ENCODE assay signal across 8 cellular contexts in the genomic region with DNA sequence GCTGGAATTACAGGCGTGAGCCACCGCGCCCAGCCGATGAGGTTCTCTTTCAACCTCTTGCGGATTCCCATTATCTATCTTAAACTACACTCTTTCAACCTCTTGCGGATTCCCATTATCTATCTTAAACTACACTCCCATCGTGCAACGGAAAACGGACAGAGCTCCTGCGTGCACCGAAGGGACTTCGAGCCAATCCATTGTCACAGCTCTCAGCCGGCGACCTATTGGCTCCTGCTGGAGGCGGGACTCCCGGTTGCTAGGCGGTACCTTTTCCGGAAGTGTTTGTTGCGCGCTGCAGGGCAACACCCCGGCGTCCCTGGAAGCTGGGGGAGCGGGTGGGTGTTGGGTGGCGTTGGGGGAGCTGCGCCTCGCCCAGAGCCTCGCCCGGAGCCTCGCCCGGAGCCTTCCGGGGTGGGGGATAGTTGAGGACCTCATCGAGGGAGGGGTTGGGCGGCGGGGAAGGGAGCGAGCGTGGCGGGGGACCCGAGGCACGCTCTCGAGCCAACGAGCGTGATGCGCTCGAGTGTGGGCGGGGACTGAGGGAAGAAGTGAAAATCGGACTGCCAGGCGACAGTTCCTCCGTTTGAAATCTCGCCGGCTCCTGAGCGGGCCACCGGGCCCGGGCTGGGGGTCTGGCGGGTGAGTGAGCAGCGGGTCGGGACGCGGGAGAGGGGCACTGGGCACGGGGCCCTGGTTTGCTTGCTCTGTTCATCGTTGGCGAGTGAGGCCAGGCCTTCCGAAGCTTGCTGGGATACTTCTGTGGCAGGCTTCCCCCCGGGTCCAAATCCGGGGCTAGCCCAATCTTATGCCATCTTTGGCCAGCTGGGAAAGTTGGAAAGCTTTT. TPM values are rescaled to one million over a fixed set of nuclear protein-coding genes. Genes with fewer than 3 reads are reported as not detected.
DNase-seq lines count a peak whose midpoint lies in the region; ATAC-seq, FAIRE-seq and TF ChIP-seq lines count a peak whose summit lies in the region.

TSS of gene CEP164 (plus strand) at position 288 of the 847 bp plus-strand sequence. CDS start 10,733 bp downstream, outside the sequence.

- H3K27ac ChIP-seq in kidney (ENCODE audit: low read depth in 2 of 2, low read length in 2 of 2), result peak within 1 kb of the TSS; percentile 79 to 94

- intact Hi-C loops in kidney (cut with DNase I), result no loop called here

- H3K4me3 ChIP-seq in AG10803 (ENCODE audit: low read length) (peak within 1 kb of the TSS; percentile 83), kidney (ENCODE audit: low read length in 2 of 2) (peak within 1 kb of the TSS; percentile 85)

- no peaks in the 10 kb centered on the region for H3K36me3 ChIP-seq in kidney (ENCODE audit: control insufficient read depth in 1 of 2, insufficient read depth in 2 of 2, low read length in 2 of 2)

- H3K9ac ChIP-seq in kidney (ENCODE audit: low read length in 2 of 2), result peak within 1 kb of the TSS; percentile 82 to 83

- TF ChIP-seq CTCF in AG10803 (conservative IDR thresholded peaks at IDR 0.05; ENCODE audit: low read length), result no peak
- TF ChIP-seq CTCF in kidney (IDR thresholded peaks at IDR 0.05; ENCODE audit: borderline replicate concordance, extremely low read depth, insufficient read depth), result no peak

- ATAC-seq in GM19043 (IDR thresholded peaks at IDR 0.05; ENCODE audit: low read depth, unreplicated experiment) (peak; percentile 96), HG03378 (IDR thresholded peaks at IDR 0.05; ENCODE audit: unreplicated experiment) (peak; percentile 86)

- H3K4me1 ChIP-seq in kidney (ENCODE audit: control insufficient read depth in 1 of 2, insufficient read depth in 1 of 2, low read depth in 1 of 2, low read length in 2 of 2), result peaks cover 6 to 11% of the 10 kb centered on the region in 2 donors

- DNase-seq in AG10803 (ENCODE audit: low read depth), result peak; percentile 98
- DNase-seq in NCI-H460 (ENCODE audit: extremely low read depth, low read depth), result peak; percentile 93
- peak; percentile 90 for DNase-seq in activated CD4-positive, CD25-positive, alpha-beta regulatory T cell treated with anti-CD3 and anti-CD28 coated beads, Interleukin-2, amount 50 U/mL, for 72 hours
- DNase-seq in cerebellum (ENCODE audit: low spot score), result peak; percentile 99
- DNase-seq in kidney, result peak; percentile 98
- DNase-seq in stimulated activated CD4-positive, alpha-beta T cell treated with anti-CD3 and anti-CD28 coated beads, Interleukin-15, amount 100 ng/mL, for 24 hours, result peak; percentile 97

- H3K9me3 ChIP-seq in kidney (ENCODE audit: control insufficient read depth in 1 of 2, low read length in 2 of 2), result no peaks in the 10 kb centered on the region

- FAIRE-seq in kidney (lab: Jason Lieb, UNC), result peak; percentile 91

RNA-seq across cellular contexts. Expression of gene CEP164, which starts in this region (rescaled TPM):
- 22.4 and 30.3 TPM in 2 replicates for total RNA-seq in NCI-H460 (2014; rRNA removed; shearing (Covaris generic))
- polyA plus RNA-seq in NCI-H460 (2014; cell fraction: nucleus; rRNA removed), result 71.7 and 73.8 TPM in 2 replicates
- 35.1 TPM for total RNA-seq in cerebellum
- 30.7 TPM for total RNA-seq in kidney
- 7.9 TPM for polyA plus RNA-seq in kidney (ENCODE audit: insufficient read depth, low read depth, low replicate concordance)

Comparison
In these comparisons a context has a peak if more than half of its experiments do, and no peak if none do; other contexts are left out.
1. Peak in every context shown above with its lines: DNase-seq, ATAC-seq, H3K4me3 ChIP-seq and H3K27ac ChIP-seq.